ENCODE assay signal across 1 cellular context in the genomic region with DNA sequence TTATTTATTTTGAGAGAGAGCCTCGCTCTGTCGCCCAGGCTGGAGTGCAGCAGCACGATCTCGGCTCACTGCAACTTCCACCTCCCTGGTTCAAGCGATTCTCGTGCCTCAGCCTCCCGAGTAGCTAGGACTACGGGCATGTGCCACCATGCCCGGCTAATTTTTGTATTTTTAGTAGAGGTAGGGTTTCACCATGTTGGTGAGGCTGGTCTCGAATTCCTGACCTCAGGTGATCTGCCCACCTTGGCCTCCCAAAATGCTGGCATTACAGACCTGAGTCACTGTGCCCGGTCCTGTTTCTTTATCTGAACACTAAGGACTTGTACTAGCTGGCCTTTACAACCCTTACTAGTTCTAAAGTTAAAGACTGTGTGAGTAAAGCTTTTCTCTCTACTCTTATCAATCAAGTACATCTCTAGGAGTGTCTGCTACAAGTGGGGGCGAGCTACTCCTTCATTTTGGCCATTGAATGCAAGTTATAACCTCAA.
TF ChIP-seq lines count a peak whose summit lies in the region.

No MANE protein-coding gene starts in this region.

TF ChIP-seq in K562, 482 proteins besides CTCF, POLR2A, EP300 and RAD21:
- peak; percentile 35; the same call in 1 of the 2 replicates for TF ChIP-seq ZEB2 (IDR thresholded peaks at IDR 0.05)
- peak; percentile 96 for TF ChIP-seq HMBOX1 (IDR thresholded peaks at IDR 0.05)
- TF ChIP-seq GATAD2A (IDR thresholded peaks at IDR 0.05): 0 out of 2 replicates have a peak, but pooled peaks have one; percentile 43
- TF ChIP-seq, protein P1, sequence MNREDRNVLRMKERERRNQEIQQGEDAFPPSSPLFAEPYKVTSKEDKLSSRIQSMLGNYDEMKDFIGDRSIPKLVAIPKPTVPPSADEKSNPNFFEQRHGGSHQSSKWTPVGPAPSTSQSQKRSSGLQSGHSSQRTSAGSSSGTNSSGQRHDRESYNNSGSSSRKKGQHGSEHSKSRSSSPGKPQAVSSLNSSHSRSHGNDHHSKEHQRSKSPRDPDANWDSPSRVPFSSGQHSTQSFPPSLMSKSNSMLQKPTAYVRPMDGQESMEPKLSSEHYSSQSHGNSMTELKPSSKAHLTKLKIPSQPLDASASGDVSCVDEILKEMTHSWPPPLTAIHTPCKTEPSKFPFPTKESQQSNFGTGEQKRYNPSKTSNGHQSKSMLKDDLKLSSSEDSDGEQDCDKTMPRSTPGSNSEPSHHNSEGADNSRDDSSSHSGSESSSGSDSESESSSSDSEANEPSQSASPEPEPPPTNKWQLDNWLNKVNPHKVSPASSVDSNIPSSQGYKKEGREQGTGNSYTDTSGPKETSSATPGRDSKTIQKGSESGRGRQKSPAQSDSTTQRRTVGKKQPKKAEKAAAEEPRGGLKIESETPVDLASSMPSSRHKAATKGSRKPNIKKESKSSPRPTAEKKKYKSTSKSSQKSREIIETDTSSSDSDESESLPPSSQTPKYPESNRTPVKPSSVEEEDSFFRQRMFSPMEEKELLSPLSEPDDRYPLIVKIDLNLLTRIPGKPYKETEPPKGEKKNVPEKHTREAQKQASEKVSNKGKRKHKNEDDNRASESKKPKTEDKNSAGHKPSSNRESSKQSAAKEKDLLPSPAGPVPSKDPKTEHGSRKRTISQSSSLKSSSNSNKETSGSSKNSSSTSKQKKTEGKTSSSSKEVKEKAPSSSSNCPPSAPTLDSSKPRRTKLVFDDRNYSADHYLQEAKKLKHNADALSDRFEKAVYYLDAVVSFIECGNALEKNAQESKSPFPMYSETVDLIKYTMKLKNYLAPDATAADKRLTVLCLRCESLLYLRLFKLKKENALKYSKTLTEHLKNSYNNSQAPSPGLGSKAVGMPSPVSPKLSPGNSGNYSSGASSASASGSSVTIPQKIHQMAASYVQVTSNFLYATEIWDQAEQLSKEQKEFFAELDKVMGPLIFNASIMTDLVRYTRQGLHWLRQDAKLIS (CRISPR knock-in tag; IDR thresholded peaks at IDR 0.05): 0 out of 2 replicates have a peak, but pooled peaks have one; percentile 34
